Comparison of ENCODE assay signal across 1 cellular context in the genomic region with DNA sequence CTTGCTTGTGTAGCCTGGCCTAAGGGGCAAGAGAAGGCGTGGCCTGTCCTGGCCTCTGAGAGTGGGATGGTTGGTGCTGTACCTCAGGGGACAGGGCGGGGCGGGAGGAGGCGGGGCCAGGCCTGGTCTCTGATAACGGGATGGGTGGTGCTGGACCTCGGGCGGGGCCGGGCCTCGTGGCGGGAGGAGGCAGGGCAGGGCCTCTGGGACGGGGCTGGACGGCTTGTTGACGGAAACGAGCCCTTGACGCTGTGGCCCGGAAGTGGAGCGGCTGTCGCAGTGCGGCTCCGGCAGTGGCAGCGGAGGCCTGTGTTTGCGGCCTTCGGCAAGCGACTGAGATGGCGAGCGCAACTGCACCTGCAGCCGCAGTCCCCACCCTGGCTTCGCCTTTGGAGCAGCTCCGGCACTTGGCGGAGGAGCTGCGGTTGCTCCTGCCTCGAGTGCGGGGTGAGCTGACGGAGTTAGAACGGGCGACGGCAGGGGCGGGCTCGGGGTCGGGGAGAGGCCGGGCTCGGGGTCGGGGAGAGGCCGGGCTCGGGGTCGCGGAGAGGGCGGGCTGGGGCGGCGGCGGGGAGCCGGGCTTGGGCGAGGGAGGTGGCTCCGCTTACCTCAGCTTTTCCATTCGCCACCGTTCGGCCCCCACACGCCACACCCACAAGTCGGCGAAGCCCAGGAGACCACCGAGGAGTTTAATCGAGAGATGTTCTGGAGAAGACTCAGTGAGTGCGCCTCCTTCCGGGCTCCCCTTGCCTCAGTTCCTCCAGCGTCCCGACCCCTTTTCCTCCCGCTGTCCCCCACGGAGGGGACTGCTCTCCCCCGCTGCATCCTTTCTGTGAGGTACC.
TF ChIP-seq lines count a peak whose summit lies in the region.

A gene with protein sequence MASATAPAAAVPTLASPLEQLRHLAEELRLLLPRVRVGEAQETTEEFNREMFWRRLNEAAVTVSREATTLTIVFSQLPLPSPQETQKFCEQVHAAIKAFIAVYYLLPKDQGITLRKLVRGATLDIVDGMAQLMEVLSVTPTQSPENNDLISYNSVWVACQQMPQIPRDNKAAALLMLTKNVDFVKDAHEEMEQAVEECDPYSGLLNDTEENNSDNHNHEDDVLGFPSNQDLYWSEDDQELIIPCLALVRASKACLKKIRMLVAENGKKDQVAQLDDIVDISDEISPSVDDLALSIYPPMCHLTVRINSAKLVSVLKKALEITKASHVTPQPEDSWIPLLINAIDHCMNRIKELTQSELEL (plus strand): TSS at position 243 of the 842 bp plus-strand sequence. CDS start 96 bp downstream, at position 339.

TF ChIP-seq in HepG2, 621 proteins besides CTCF, POLR2A, EP300 and RAD21 (continued from another document and continues in another):
- TF ChIP-seq, protein P1, sequence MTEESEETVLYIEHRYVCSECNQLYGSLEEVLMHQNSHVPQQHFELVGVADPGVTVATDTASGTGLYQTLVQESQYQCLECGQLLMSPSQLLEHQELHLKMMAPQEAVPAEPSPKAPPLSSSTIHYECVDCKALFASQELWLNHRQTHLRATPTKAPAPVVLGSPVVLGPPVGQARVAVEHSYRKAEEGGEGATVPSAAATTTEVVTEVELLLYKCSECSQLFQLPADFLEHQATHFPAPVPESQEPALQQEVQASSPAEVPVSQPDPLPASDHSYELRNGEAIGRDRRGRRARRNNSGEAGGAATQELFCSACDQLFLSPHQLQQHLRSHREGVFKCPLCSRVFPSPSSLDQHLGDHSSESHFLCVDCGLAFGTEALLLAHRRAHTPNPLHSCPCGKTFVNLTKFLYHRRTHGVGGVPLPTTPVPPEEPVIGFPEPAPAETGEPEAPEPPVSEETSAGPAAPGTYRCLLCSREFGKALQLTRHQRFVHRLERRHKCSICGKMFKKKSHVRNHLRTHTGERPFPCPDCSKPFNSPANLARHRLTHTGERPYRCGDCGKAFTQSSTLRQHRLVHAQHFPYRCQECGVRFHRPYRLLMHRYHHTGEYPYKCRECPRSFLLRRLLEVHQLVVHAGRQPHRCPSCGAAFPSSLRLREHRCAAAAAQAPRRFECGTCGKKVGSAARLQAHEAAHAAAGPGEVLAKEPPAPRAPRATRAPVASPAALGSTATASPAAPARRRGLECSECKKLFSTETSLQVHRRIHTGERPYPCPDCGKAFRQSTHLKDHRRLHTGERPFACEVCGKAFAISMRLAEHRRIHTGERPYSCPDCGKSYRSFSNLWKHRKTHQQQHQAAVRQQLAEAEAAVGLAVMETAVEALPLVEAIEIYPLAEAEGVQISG (CRISPR knock-in tag; IDR thresholded peaks at IDR 0.05) = peak; percentile 89
- TF ChIP-seq ERF (CRISPR knock-in tag; IDR thresholded peaks at IDR 0.05) = peak; percentile 79; the same call in 1 of the 2 replicates
- peak; percentile 58 for TF ChIP-seq HOXD1 (CRISPR knock-in tag; IDR thresholded peaks at IDR 0.05)
- TF ChIP-seq ZSCAN12 (CRISPR knock-in tag; IDR thresholded peaks at IDR 0.05) = no peak
- TF ChIP-seq TEAD3 (CRISPR knock-in tag; optimal IDR thresholded peaks at IDR 0.05; ENCODE audit: borderline replicate concordance) = peak; percentile 77
- TF ChIP-seq RELA (CRISPR knock-in tag; IDR thresholded peaks at IDR 0.05) = peak; percentile 75; the same call in 1 of the 2 replicates
- TF ChIP-seq ZIK1 (CRISPR knock-in tag; IDR thresholded peaks at IDR 0.05; ENCODE audit: borderline replicate concordance, low read depth) = peak; percentile 46; the same call in 1 of the 2 replicates
- peak; percentile 17; the same call in 1 of the 2 replicates for TF ChIP-seq NFYC (CRISPR knock-in tag; IDR thresholded peaks at IDR 0.05)
- peak; percentile 90 for TF ChIP-seq NR2C2 (CRISPR knock-in tag; IDR thresholded peaks at IDR 0.05; ENCODE audit: borderline replicate concordance)
- TF ChIP-seq ZNF749 (CRISPR knock-in tag; IDR thresholded peaks at IDR 0.05; ENCODE audit: borderline replicate concordance) = peak; percentile 73; the same call in 1 of the 2 replicates
- no peak for TF ChIP-seq SIN3B (IDR thresholded peaks at IDR 0.05; ENCODE audit: low read length)
- TF ChIP-seq, protein P2, sequence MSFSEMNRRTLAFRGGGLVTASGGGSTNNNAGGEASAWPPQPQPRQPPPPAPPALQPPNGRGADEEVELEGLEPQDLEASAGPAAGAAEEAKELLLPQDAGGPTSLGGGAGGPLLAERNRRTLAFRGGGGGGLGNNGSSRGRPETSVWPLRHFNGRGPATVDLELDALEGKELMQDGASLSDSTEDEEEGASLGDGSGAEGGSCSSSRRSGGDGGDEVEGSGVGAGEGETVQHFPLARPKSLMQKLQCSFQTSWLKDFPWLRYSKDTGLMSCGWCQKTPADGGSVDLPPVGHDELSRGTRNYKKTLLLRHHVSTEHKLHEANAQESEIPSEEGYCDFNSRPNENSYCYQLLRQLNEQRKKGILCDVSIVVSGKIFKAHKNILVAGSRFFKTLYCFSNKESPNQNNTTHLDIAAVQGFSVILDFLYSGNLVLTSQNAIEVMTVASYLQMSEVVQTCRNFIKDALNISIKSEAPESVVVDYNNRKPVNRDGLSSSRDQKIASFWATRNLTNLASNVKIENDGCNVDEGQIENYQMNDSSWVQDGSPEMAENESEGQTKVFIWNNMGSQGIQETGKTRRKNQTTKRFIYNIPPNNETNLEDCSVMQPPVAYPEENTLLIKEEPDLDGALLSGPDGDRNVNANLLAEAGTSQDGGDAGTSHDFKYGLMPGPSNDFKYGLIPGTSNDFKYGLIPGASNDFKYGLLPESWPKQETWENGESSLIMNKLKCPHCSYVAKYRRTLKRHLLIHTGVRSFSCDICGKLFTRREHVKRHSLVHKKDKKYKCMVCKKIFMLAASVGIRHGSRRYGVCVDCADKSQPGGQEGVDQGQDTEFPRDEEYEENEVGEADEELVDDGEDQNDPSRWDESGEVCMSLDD (CRISPR knock-in tag; IDR thresholded peaks at IDR 0.05; ENCODE audit: borderline replicate concordance) = no peak
- 0 out of 2 replicates have a peak, but pooled peaks have one; percentile 32 for TF ChIP-seq MTF2 (CRISPR knock-in tag; IDR thresholded peaks at IDR 0.05; ENCODE audit: borderline replicate concordance)
- TF ChIP-seq ZNF232 (CRISPR knock-in tag; IDR thresholded peaks at IDR 0.05; ENCODE audit: borderline replicate concordance) = peak; percentile 76; the same call in 1 of the 2 replicates
- TF ChIP-seq ZNF331 (CRISPR knock-in tag; IDR thresholded peaks at IDR 0.05) = peak; percentile 79; the same call in 1 of the 2 replicates
- no peak for TF ChIP-seq REXO4 (CRISPR knock-in tag; IDR thresholded peaks at IDR 0.05; ENCODE audit: borderline replicate concordance)
- no peak for TF ChIP-seq KDM3A (CRISPR knock-in tag; IDR thresholded peaks at IDR 0.05; ENCODE audit: low read depth)
- peak; percentile 62; the same call in 1 of the 2 replicates for TF ChIP-seq ISL2 (CRISPR knock-in tag; IDR thresholded peaks at IDR 0.05)
- peak; percentile 65; the same call in 1 of the 2 replicates for TF ChIP-seq HES4 (CRISPR knock-in tag; IDR thresholded peaks at IDR 0.05; ENCODE audit: borderline replicate concordance)
- TF ChIP-seq SRSF9 (IDR thresholded peaks at IDR 0.05; ENCODE audit: borderline replicate concordance, insufficient read depth, low read depth, low read length, poor library complexity, severe bottlenecking) = no peak
- peak; percentile 86 for TF ChIP-seq HOXA3 (CRISPR knock-in tag; IDR thresholded peaks at IDR 0.05)
- TF ChIP-seq SSRP1 (CRISPR knock-in tag; IDR thresholded peaks at IDR 0.05) = no peak
- TF ChIP-seq, protein P3, sequence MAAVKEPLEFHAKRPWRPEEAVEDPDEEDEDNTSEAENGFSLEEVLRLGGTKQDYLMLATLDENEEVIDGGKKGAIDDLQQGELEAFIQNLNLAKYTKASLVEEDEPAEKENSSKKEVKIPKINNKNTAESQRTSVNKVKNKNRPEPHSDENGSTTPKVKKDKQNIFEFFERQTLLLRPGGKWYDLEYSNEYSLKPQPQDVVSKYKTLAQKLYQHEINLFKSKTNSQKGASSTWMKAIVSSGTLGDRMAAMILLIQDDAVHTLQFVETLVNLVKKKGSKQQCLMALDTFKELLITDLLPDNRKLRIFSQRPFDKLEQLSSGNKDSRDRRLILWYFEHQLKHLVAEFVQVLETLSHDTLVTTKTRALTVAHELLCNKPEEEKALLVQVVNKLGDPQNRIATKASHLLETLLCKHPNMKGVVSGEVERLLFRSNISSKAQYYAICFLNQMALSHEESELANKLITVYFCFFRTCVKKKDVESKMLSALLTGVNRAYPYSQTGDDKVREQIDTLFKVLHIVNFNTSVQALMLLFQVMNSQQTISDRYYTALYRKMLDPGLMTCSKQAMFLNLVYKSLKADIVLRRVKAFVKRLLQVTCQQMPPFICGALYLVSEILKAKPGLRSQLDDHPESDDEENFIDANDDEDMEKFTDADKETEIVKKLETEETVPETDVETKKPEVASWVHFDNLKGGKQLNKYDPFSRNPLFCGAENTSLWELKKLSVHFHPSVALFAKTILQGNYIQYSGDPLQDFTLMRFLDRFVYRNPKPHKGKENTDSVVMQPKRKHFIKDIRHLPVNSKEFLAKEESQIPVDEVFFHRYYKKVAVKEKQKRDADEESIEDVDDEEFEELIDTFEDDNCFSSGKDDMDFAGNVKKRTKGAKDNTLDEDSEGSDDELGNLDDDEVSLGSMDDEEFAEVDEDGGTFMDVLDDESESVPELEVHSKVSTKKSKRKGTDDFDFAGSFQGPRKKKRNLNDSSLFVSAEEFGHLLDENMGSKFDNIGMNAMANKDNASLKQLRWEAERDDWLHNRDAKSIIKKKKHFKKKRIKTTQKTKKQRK (IDR thresholded peaks at IDR 0.05; ENCODE audit: low read length) = no peak
- peak; percentile 62 for TF ChIP-seq ZNF605 (CRISPR knock-in tag; IDR thresholded peaks at IDR 0.05)
- peak; percentile 87; the same call in 1 of the 2 replicates for TF ChIP-seq NFKB2 (CRISPR knock-in tag; IDR thresholded peaks at IDR 0.05; ENCODE audit: borderline replicate concordance)
- TF ChIP-seq ETV5 (CRISPR knock-in tag; IDR thresholded peaks at IDR 0.05; ENCODE audit: borderline replicate concordance) = peak; percentile 92
- TF ChIP-seq, protein P4, sequence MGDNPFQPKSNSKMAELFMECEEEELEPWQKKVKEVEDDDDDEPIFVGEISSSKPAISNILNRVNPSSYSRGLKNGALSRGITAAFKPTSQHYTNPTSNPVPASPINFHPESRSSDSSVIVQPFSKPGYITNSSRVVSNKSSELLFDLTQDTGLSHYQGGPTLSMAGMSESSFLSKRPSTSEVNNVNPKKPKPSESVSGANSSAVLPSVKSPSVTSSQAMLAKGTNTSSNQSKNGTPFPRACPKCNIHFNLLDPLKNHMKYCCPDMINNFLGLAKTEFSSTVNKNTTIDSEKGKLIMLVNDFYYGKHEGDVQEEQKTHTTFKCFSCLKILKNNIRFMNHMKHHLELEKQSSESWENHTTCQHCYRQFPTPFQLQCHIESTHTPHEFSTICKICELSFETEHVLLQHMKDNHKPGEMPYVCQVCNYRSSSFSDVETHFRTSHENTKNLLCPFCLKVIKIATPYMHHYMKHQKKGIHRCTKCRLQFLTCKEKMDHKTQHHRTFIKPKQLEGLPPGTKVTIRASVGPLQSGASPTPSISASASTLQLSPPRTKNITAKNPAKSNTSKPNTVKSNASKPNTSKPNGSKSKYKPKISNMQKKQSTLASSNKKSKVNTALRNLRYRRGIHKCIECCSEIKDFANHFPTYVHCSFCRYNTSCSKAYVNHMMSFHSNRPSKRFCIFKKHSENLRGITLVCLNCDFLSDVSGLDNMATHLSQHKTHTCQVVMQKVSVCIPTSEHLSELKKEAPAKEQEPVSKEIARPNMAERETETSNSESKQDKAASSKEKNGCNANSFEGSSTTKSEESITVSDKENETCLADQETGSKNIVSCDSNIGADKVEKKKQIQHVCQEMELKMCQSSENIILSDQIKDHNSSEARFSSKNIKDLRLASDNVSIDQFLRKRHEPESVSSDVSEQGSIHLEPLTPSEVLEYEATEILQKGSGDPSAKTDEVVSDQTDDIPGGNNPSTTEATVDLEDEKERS (CRISPR knock-in tag; IDR thresholded peaks at IDR 0.05) = peak; percentile 89
- TF ChIP-seq KLF9 (CRISPR knock-in tag; IDR thresholded peaks at IDR 0.05; ENCODE audit: low read depth) = peak; percentile 60; the same call in 1 of the 2 replicates
- no peak for TF ChIP-seq ZNF34 (CRISPR knock-in tag; IDR thresholded peaks at IDR 0.05; ENCODE audit: borderline replicate concordance)
- TF ChIP-seq ZBTB38 (CRISPR knock-in tag; IDR thresholded peaks at IDR 0.05) = peak; percentile 73
- TF ChIP-seq, protein P5, sequence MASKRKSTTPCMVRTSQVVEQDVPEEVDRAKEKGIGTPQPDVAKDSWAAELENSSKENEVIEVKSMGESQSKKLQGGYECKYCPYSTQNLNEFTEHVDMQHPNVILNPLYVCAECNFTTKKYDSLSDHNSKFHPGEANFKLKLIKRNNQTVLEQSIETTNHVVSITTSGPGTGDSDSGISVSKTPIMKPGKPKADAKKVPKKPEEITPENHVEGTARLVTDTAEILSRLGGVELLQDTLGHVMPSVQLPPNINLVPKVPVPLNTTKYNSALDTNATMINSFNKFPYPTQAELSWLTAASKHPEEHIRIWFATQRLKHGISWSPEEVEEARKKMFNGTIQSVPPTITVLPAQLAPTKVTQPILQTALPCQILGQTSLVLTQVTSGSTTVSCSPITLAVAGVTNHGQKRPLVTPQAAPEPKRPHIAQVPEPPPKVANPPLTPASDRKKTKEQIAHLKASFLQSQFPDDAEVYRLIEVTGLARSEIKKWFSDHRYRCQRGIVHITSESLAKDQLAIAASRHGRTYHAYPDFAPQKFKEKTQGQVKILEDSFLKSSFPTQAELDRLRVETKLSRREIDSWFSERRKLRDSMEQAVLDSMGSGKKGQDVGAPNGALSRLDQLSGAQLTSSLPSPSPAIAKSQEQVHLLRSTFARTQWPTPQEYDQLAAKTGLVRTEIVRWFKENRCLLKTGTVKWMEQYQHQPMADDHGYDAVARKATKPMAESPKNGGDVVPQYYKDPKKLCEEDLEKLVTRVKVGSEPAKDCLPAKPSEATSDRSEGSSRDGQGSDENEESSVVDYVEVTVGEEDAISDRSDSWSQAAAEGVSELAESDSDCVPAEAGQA (IDR thresholded peaks at IDR 0.05; ENCODE audit: low read depth) = 0 out of 2 replicates have a peak, but pooled peaks have one; percentile 17
- TF ChIP-seq, protein P5 (CRISPR knock-in tag; IDR thresholded peaks at IDR 0.05; ENCODE audit: borderline replicate concordance) = 0 out of 2 replicates have a peak, but pooled peaks have one; percentile 31
- no peak for TF ChIP-seq ZFP36L2 (CRISPR knock-in tag; IDR thresholded peaks at IDR 0.05)
- TF ChIP-seq PHF5A (CRISPR knock-in tag; IDR thresholded peaks at IDR 0.05; ENCODE audit: low read depth, unreplicated experiment) = no peak
- peak; percentile 31; the same call in 1 of the 2 replicates for TF ChIP-seq NCOA2 (CRISPR knock-in tag; IDR thresholded peaks at IDR 0.05)
- peak; percentile 80 for TF ChIP-seq ASH2L (IDR thresholded peaks at IDR 0.05; ENCODE audit: insufficient read length, low read depth, low read length)
- TF ChIP-seq RFXAP (CRISPR knock-in tag; IDR thresholded peaks at IDR 0.05; ENCODE audit: borderline replicate concordance) = peak; percentile 69
